Comparison of ENCODE assay signal across 20 cellular contexts in the genomic region with DNA sequence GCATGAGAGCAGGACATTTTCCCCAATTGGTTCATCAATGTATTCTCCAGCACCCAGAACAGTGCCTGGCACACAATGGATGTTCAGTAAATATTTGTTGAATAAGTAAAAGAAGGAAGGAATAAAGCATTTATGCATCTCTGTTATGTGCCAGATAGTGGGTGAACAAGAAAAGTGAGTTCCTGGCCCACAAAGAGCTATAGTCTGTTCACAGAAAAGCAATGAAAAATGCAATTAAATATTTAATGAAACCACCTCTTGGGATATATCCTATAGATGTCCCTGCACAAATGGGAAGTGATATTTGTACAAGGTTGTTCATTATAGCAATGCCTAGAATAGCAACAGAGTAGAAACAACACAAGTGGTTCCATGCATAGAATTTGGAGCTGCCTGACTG. TPM values are rescaled to one million over a fixed set of nuclear protein-coding genes. Genes with fewer than 3 reads are reported as not detected.
DNase-seq lines count a peak whose midpoint lies in the region; ATAC-seq, FAIRE-seq and TF ChIP-seq lines count a peak whose summit lies in the region.
"Had no signal": no experiment of that assay in that cellular context is flagged by ENCODE, and none has a peak within 500 bp of the region (broad histone marks: within the 10 kb centered on the region; RNA-seq: fewer than 3 reads in every experiment).

No MANE protein-coding gene starts in this region.

- dilution Hi-C loops in endothelial cell of umbilical vein (cut with MboI; ENCODE audit: extremely low pct_ligation_motif_present, low sequenced_read_pairs), result no loop called here

- peak overlapping the region; percentile 64 for H3K4me2 ChIP-seq in endothelial cell of umbilical vein (ENCODE audit: insufficient read depth, low read length)

- peaks cover 46% of the 10 kb centered on the region for H3K4me1 Mint-ChIP-seq in osteocyte (ENCODE audit: unreplicated experiment)
- H3K4me1 Mint-ChIP-seq in activated T-helper 17 cell treated with anti-CD3 and anti-CD28 coated beads, Interleukin-2, amount 50 U/mL, for 72 hours, result no peaks in the 10 kb centered on the region

- no peak for FAIRE-seq in endothelial cell of umbilical vein (lab: Jason Lieb, UNC)
- FAIRE-seq: A204.1, GM12878, H1, HTR-8/SVneo, K562 had no signal

- CTCF ChIA-PET in endothelial cell of umbilical vein (lab: Charles Lee), result interaction anchor here (0.7 to 1.5 kb wide), 4 partner anchors 12 to 387 kb away, joined by 3 to 4 read pairs (median 3); no protein-coding TSS in a partner anchor

- no peak overlapping the region for H3K4me3 Mint-ChIP-seq in osteocyte (ENCODE audit: unreplicated experiment)
- no peak overlapping the region for H3K4me3 Mint-ChIP-seq in activated T-helper 17 cell treated with anti-CD3 and anti-CD28 coated beads, Interleukin-2, amount 50 U/mL, for 72 hours
- H3K4me3 Mint-ChIP-seq: CD4-positive, alpha-beta T cell; H9 had no signal

- no peak overlapping the region for H3K4me3 ChIP-seq in SJSA1
- H3K4me3 ChIP-seq in endothelial cell of umbilical vein (replicated peaks in 1 of 3; ENCODE audit: insufficient read depth in 1 of 3, low read depth in 1 of 3, low read length in 3 of 3), result no peak overlapping the region
- H3K4me3 ChIP-seq: GM12878, K562 had no signal

- TF ChIP-seq POLR2A in endothelial cell of umbilical vein (IDR thresholded peaks at IDR 0.05; ENCODE audit: low read depth, low read length), result no peak

- peak overlapping the region; percentile 84 for H3K27ac Mint-ChIP-seq in osteocyte (ENCODE audit: unreplicated experiment)
- H3K27ac Mint-ChIP-seq in activated T-helper 17 cell treated with anti-CD3 and anti-CD28 coated beads, Interleukin-2, amount 50 U/mL, for 72 hours, result no peak overlapping the region
- H3K27ac Mint-ChIP-seq: CD4-positive, alpha-beta T cell; H9 had no signal

- POLR2A ChIA-PET in endothelial cell of umbilical vein (lab: Charles Lee), result no interaction called here

- no peaks in the 10 kb centered on the region for H3K27me3 ChIP-seq in SJSA1 (replicated peaks)
- no peaks in the 10 kb centered on the region for H3K27me3 ChIP-seq in endothelial cell of umbilical vein (ENCODE audit: control insufficient read depth in 2 of 2, insufficient read depth in 2 of 2, low read length in 2 of 2)

- H3K79me2 ChIP-seq in endothelial cell of umbilical vein (ENCODE audit: control insufficient read depth, insufficient read depth, low read length), result no peaks in the 10 kb centered on the region

- H3K27me3 Mint-ChIP-seq in osteocyte (ENCODE audit: unreplicated experiment), result no peaks in the 10 kb centered on the region
- H3K27me3 Mint-ChIP-seq in activated T-helper 17 cell treated with anti-CD3 and anti-CD28 coated beads, Interleukin-2, amount 50 U/mL, for 72 hours, result peaks cover 11% of the 10 kb centered on the region

- no peaks in the 10 kb centered on the region for H3K9me3 ChIP-seq in SJSA1 (replicated peaks)
- no peaks in the 10 kb centered on the region for H3K9me3 ChIP-seq in endothelial cell of umbilical vein (replicated peaks; ENCODE audit: control insufficient read depth, insufficient read depth, low read length)
- H3K9me3 ChIP-seq: Caco-2 had no signal

- BruUV-seq in endothelial cell of umbilical vein (replicated peaks; lab: Mats Ljungman, UMichigan), result no TSS peak

- ATAC-seq in activated T-helper 17 cell treated with anti-CD3 and anti-CD28 coated beads, Interleukin-2, amount 50 U/mL, for 72 hours (replicated peaks), result no peak
- ATAC-seq: GM12878, K562 had no signal

- intact Hi-C loops in endothelial cell of umbilical vein (cut with micrococcal nuclease), result no loop called here

- H3K36me3 Mint-ChIP-seq in osteocyte (ENCODE audit: unreplicated experiment), result no peaks in the 10 kb centered on the region
- no peaks in the 10 kb centered on the region for H3K36me3 Mint-ChIP-seq in activated T-helper 17 cell treated with anti-CD3 and anti-CD28 coated beads, Interleukin-2, amount 50 U/mL, for 72 hours (ENCODE audit: low read depth)

- peak overlapping the region; percentile 11 for H3K27ac ChIP-seq in SJSA1
- peak overlapping the region; percentile 91 for H3K27ac ChIP-seq in endothelial cell of umbilical vein (ENCODE audit: insufficient read depth, low read depth, low read length)
- H3K27ac ChIP-seq: C4-2B, HL-60 had no signal

- peak; percentile 7 for DNase-seq in HT-29 (ENCODE audit: low spot score)
- DNase-seq in SJSA1 (ENCODE audit: low read depth in 1 of 2, low spot score in 2 of 2), result no peak
- DNase-seq in endothelial cell of umbilical vein (ENCODE audit: low read depth, low spot score), result no peak
- no peak for DNase-seq in osteocyte (ENCODE audit: extremely low spot score, unreplicated experiment)
- no peak for DNase-seq in mucosa of gallbladder (ENCODE audit: low spot score)
- no peak for DNase-seq in GOT3 (lab: John Stamatoyannopoulos, UW)
- DNase-seq: AML-193; Caco-2; CD4-positive, alpha-beta T cell; DMS153; DND-41; H9 had no signal

- H3K9me1 ChIP-seq in endothelial cell of umbilical vein (replicated peaks; ENCODE audit: control insufficient read depth, extremely low read depth, insufficient read depth, low read length), result no peaks in the 10 kb centered on the region

- H2AFZ ChIP-seq in endothelial cell of umbilical vein (ENCODE audit: low read depth, low read length), result no peak overlapping the region

- H3K9me3 Mint-ChIP-seq in osteocyte (ENCODE audit: unreplicated experiment), result peaks cover 6% of the 10 kb centered on the region
- no peaks in the 10 kb centered on the region for H3K9me3 Mint-ChIP-seq in activated T-helper 17 cell treated with anti-CD3 and anti-CD28 coated beads, Interleukin-2, amount 50 U/mL, for 72 hours
- H3K9me3 Mint-ChIP-seq: CD4-positive, alpha-beta T cell had no signal

- TF ChIP-seq CTCF in endothelial cell of umbilical vein (IDR thresholded peaks at IDR 0.05; ENCODE audit: extremely low read depth in 1 of 2, insufficient read depth in 1 of 2, low read depth in 1 of 2, low read length in 2 of 2), result no peak
- no peak for TF ChIP-seq CTCF in osteocyte (IDR thresholded peaks at IDR 0.05)

- peaks cover 12% of the 10 kb centered on the region for H3K4me1 ChIP-seq in SJSA1 (replicated peaks)
- H3K4me1 ChIP-seq in endothelial cell of umbilical vein (ENCODE audit: control insufficient read depth, extremely low read depth, insufficient read depth, low read length), result peaks cover 20% of the 10 kb centered on the region
- H3K4me1 ChIP-seq: Caco-2 had no signal

- no peaks in the 10 kb centered on the region for H3K36me3 ChIP-seq in SJSA1
- no peaks in the 10 kb centered on the region for H3K36me3 ChIP-seq in endothelial cell of umbilical vein (ENCODE audit: control insufficient read depth in 2 of 2, extremely low read depth in 1 of 2, insufficient read depth in 2 of 2, low read length in 2 of 2)

- H4K20me1 ChIP-seq in endothelial cell of umbilical vein (replicated peaks; ENCODE audit: control insufficient read depth, extremely low read depth, insufficient read depth, low read length), result no peaks in the 10 kb centered on the region

- H3K9ac ChIP-seq in endothelial cell of umbilical vein (replicated peaks; ENCODE audit: extremely low read depth, insufficient read depth, low read length), result peak overlapping the region; percentile 12

TF ChIP-seq in endothelial cell of umbilical vein, 7 proteins besides CTCF, POLR2A, EP300 and RAD21:
- TF ChIP-seq JUN (IDR thresholded peaks at IDR 0.05; ENCODE audit: borderline replicate concordance, insufficient read depth, insufficient read length, low read depth), result no peak
- TF ChIP-seq MYC (IDR thresholded peaks at IDR 0.05; ENCODE audit: low read depth, low read length), result no peak
- TF ChIP-seq, protein P1, sequence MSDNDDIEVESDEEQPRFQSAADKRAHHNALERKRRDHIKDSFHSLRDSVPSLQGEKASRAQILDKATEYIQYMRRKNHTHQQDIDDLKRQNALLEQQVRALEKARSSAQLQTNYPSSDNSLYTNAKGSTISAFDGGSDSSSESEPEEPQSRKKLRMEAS (IDR thresholded peaks at IDR 0.05; ENCODE audit: insufficient read depth, insufficient read length), result no peak
- TF ChIP-seq EZH2 (IDR thresholded peaks at IDR 0.05; ENCODE audit: borderline replicate concordance, low read depth, low read length, severe bottlenecking), result no peak
- TF ChIP-seq FOS (IDR thresholded peaks at IDR 0.05; ENCODE audit: borderline replicate concordance, insufficient read depth, low read length), result no peak
TF ChIP-seq in endothelial cell of umbilical vein: peak in this region for 0.

RNA-seq across cellular contexts. Expression of gene ABCA13, which starts 2.1 kb away (rescaled TPM):
- 0.08 and 0.26 TPM in 2 replicates for total RNA-seq in HT-29 (2014; rRNA removed; shearing (Covaris generic))
- 4.5 and 6.7 TPM in 2 replicates for total RNA-seq in SJSA1 (2014; rRNA removed; shearing (Covaris generic))
- 0.09 and 0.11 TPM in 2 replicates for total RNA-seq in endothelial cell of umbilical vein
- polyA plus RNA-seq in endothelial cell of umbilical vein, result 0.01 and 0.05 TPM in 2 replicates
- polyA plus RNA-seq in endothelial cell of umbilical vein (2011; cell fraction: cytosol; rRNA removed), result 0.01 and 0.03 TPM in 2 replicates
- polyA plus RNA-seq in endothelial cell of umbilical vein (2011; cell fraction: nucleus; rRNA removed), result 0.08 and 0.11 TPM in 2 replicates
- 0.03 TPM in 1 of 2 replicates, not detected in the other for polyA plus RNA-seq in endothelial cell of umbilical vein (2012)
- 0.05 and 0.15 TPM in 2 replicates for polyA minus RNA-seq in endothelial cell of umbilical vein
- polyA minus RNA-seq in endothelial cell of umbilical vein (2011; cell fraction: cytosol; rRNA and poly(A)+ RNA removed), result not detected
- 0.29 and 0.87 TPM in 2 replicates for polyA minus RNA-seq in endothelial cell of umbilical vein (2011; cell fraction: nucleus; rRNA and poly(A)+ RNA removed)
- total RNA-seq in osteocyte, result 0.63 and 1.1 TPM in 2 replicates
- 2.8 TPM for total RNA-seq in mucosa of gallbladder
- total RNA-seq in activated T-helper 17 cell treated with anti-CD3 and anti-CD28 coated beads, Interleukin-2, amount 50 U/mL, for 72 hours, result not detected
- total RNA-seq: CD4-positive, alpha-beta T cell had no signal
